Comparison of ENCODE assay signal across 22 cellular contexts in genomic region chr7:57274535-57275283, GRCh38.
"Had no signal": no experiment of that assay in that cellular context is flagged by ENCODE, and none has a peak within 500 bp of the region (broad histone marks: within the 10 kb centered on the region; RNA-seq: fewer than 3 reads in every experiment).

No MANE protein-coding gene starts in this region.

- H3K36me3 ChIP-seq: SJSA1 had no signal

- FAIRE-seq: RCC 7860 had no signal

- H3K27ac Mint-ChIP-seq: IgD-negative memory B cell had no signal

- H3K27me3 ChIP-seq: SJSA1 had no signal

- H3K27me3 Mint-ChIP-seq: IgD-negative memory B cell had no signal

- H3K27ac ChIP-seq: HL-60, SJSA1, SK-N-MC had no signal

- H3K9me3 ChIP-seq: SJSA1 had no signal

- H3K36me3 Mint-ChIP-seq: IgD-negative memory B cell had no signal

- H3K4me3 ChIP-seq: SJSA1, SK-N-MC had no signal

- DNase-seq: KBM-7, MV-4-11, NCI-H1048, NCI-H1105, NCI-H1417, NCI-H1436 treated with DMSO at 0.1 percent for 48 hours, NCI-H1694, NCI-H1930, NCI-H2081, NCI-H2107, NCI-H2227 treated with DMSO at 0.1 percent for 48 hours, NCI-H524, NCI-H526 treated with DMSO at 0.1 percent for 48 hours, NCI-H774, Right ventricle myocardium superior, RPMI8226, SIG-M5 had no signal

- H3K4me1 Mint-ChIP-seq: IgD-negative memory B cell had no signal

- H3K4me3 Mint-ChIP-seq: IgD-negative memory B cell had no signal

- H3K4me1 ChIP-seq: SJSA1 had no signal
